ENCODE assay signal across 10 cellular contexts in the genomic region with DNA sequence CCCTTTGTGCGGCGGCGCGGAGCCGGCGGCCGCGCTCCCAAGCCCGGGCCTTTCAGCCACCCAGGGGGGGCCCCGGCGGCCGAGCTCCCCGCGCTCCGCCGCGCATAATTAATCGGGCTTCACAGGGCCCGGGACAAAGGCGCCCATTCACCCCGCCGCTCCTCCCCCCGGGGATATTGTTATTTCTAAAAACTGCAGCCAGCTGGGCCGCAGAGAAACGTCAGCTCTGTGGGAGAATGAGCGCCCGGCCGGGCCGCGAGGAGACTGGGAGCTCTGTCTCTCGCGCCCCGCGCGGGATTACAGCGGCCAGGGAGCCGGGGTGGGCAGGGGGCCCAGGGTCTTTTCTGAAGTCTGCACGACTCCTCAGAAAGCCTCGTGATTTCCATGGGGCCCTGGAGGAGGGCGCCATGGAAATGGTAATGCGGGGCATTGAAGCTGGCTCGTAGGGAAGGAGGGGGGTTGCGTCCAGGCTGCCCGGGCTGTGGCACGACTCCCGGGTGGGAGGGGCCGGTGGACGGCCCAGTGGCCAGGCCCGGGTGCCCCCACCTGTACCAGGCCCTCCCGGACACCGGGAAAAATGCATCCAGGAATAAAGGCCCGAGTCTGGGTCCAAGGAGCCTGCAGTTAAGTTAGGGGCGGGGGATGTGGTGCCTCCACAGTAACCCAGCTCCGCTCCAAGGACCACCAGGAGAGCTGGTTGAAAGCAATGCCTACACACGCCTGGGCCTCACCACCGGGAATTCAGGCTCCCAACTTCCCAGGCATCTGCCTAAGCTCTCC.
DNase-seq lines count a peak whose midpoint lies in the region; ATAC-seq and TF ChIP-seq lines count a peak whose summit lies in the region.
"Had no signal": no experiment of that assay in that cellular context is flagged by ENCODE, and none has a peak within 500 bp of the region (broad histone marks: within the 10 kb centered on the region; RNA-seq: fewer than 3 reads in every experiment).

No MANE protein-coding gene starts in this region.

- H2BK5ac ChIP-seq in neuronal stem cell (ENCODE audit: low read length): peak overlapping the region; percentile 91

- H4K91ac ChIP-seq in neuronal stem cell (ENCODE audit: low read depth, low read length, poor library complexity): peak overlapping the region; percentile 12

- H3K27me3 ChIP-seq in neuronal stem cell (ENCODE audit: control insufficient read depth in 3 of 3, insufficient read depth in 3 of 3, low read depth in 1 of 3, low read length in 3 of 3): no peaks in the 10 kb centered on the region

- peak overlapping the region; percentile 3 for H3K14ac ChIP-seq in neuronal stem cell (ENCODE audit: low read length)

- peaks cover 5 to 16% of the 10 kb centered on the region in 2 donors for H3K9me3 ChIP-seq in neuronal stem cell (replicated peaks in 1 of 2; ENCODE audit: control insufficient read depth in 2 of 2, insufficient read depth in 1 of 2, low read depth in 1 of 2, low read length in 2 of 2)

- H3K4me1 ChIP-seq in neuronal stem cell (ENCODE audit: control insufficient read depth in 2 of 2, insufficient read depth in 1 of 2, low read depth in 1 of 2, low read length in 2 of 2): peaks cover 20 to 36% of the 10 kb centered on the region in 2 donors

- H2BK15ac ChIP-seq in neuronal stem cell (ENCODE audit: low read length): peak overlapping the region; percentile 63

- no peak overlapping the region for H3K4ac ChIP-seq in neuronal stem cell (ENCODE audit: low read length)

- ATAC-seq in GM21825 (IDR thresholded peaks at IDR 0.05; ENCODE audit: unreplicated experiment): no peak
- no peak for ATAC-seq in GM18870 (IDR thresholded peaks at IDR 0.05; ENCODE audit: unreplicated experiment)

- H3K36me3 Mint-ChIP-seq in glutamatergic neuron (ENCODE audit: unreplicated experiment): peaks cover 24% of the 10 kb centered on the region

- H3K4me2 ChIP-seq in neuronal stem cell (ENCODE audit: insufficient read depth, low read length, poor library complexity, severe bottlenecking): peak overlapping the region; percentile 54

- H2AK5ac ChIP-seq in neuronal stem cell (ENCODE audit: low read depth, low read length): peak overlapping the region; percentile 98

- WGBS in neuronal stem cell (ENCODE audit: extremely low coverage in 2 of 2, insufficient read length in 2 of 2, insufficient replicate concordance in 1 of 2), 2 donors: no CpG with 5 or more reads among the region's 56 CpGs

- H3K9ac ChIP-seq in neuronal stem cell (ENCODE audit: low read depth, low read length, poor library complexity): no peak overlapping the region

- H3K18ac ChIP-seq in neuronal stem cell (ENCODE audit: low read length): peak overlapping the region; percentile 55

- H3K27me3 Mint-ChIP-seq in glutamatergic neuron (ENCODE audit: unreplicated experiment): peaks cover 4% of the 10 kb centered on the region

- no peak overlapping the region for H4K8ac ChIP-seq in neuronal stem cell (ENCODE audit: low read depth, low read length)

- H3K4me3 Mint-ChIP-seq in glutamatergic neuron (ENCODE audit: unreplicated experiment): peak overlapping the region; percentile 69
- H3K4me3 Mint-ChIP-seq: CD8-positive, alpha-beta memory T cell had no signal

- H3K4me1 Mint-ChIP-seq in glutamatergic neuron (ENCODE audit: low read depth, unreplicated experiment): peaks cover 8% of the 10 kb centered on the region

- no peak overlapping the region for H3K23ac ChIP-seq in neuronal stem cell (ENCODE audit: low read depth, low read length, poor library complexity)

- no peaks in the 10 kb centered on the region for H3K79me1 ChIP-seq in neuronal stem cell (ENCODE audit: low read depth, low read length)

- H3K4me3 ChIP-seq in neuronal stem cell (ENCODE audit: low read length in 2 of 2): peak overlapping the region in 1 of 2 donors; percentile 0

- no peak for TF ChIP-seq CTCF in glutamatergic neuron (IDR thresholded peaks at IDR 0.05; ENCODE audit: partially characterized antibody, unreplicated experiment)

- peak overlapping the region; percentile 79 for H2BK12ac ChIP-seq in neuronal stem cell (ENCODE audit: low read length)

- peak overlapping the region; percentile 95 for H2BK120ac ChIP-seq in neuronal stem cell (ENCODE audit: low read depth, low read length)

- H3K27ac ChIP-seq in neuronal stem cell (replicated peaks; ENCODE audit: low read length): peak overlapping the region; percentile 97

- peaks cover 6% of the 10 kb centered on the region for H3K9me3 Mint-ChIP-seq in glutamatergic neuron (ENCODE audit: unreplicated experiment)
- H3K9me3 Mint-ChIP-seq: memory B cell had no signal

- no peak overlapping the region for H3K27ac Mint-ChIP-seq in glutamatergic neuron (ENCODE audit: unreplicated experiment)
- H3K27ac Mint-ChIP-seq: CD8-positive, alpha-beta memory T cell; memory B cell had no signal

- in situ Hi-C loops in ACHN (cut with HindIII; ENCODE audit: low pct_ligation_motif_present, low pct_unique_long_range_greater_than_20kb, low sequenced_read_pairs): no loop called here

- H2AFZ ChIP-seq in neuronal stem cell (ENCODE audit: low read length): peak overlapping the region; percentile 83

- DNase-seq in ACHN (peak; percentile 34), RPMI7951 (ENCODE audit: low read depth) (peak; percentile 78), glutamatergic neuron (peak; percentile 47), neuronal stem cell (ENCODE audit: low spot score) (peak; percentile 91), NCI-H128 (lab: John Stamatoyannopoulos, UW; ENCODE audit: unreplicated experiment) (no peak), NCI-H2196 (lab: John Stamatoyannopoulos, UW; ENCODE audit: unreplicated experiment) (no peak)
- DNase-seq: CD8-positive, alpha-beta memory T cell had no signal

- no peaks in the 10 kb centered on the region for H3K36me3 ChIP-seq in neuronal stem cell (replicated peaks in 1 of 2; ENCODE audit: control insufficient read depth in 2 of 2, insufficient read depth in 2 of 2, low read length in 2 of 2)

Comparison
In these comparisons a context has a peak if more than half of its experiments do, and no peak if none do; other contexts are left out.
1. DNase-seq: peak in ACHN (single experiment), RPMI7951 (single experiment), glutamatergic neuron (single experiment) and neuronal stem cell (single experiment); none in NCI-H128 (single experiment) and NCI-H2196 (single experiment).